In genomic region chr20:2734899-2735298, GRCh38 we compare ENCODE assay signal across 11 cellular contexts. TPM values are rescaled to one million over a fixed set of nuclear protein-coding genes. Genes with fewer than 3 reads are reported as not detected.
"Had no signal": no experiment of that assay in that cellular context is flagged by ENCODE, and none has a peak within 500 bp of the region (broad histone marks: within the 10 kb centered on the region; RNA-seq: fewer than 3 reads in every experiment).

No MANE protein-coding gene starts in this region.

- H2AFZ ChIP-seq: GM23248, GM23338 had no signal

- H3K36me3 ChIP-seq: HAP-1 had no signal

- H3K4me1 ChIP-seq: HAP-1 had no signal

- FAIRE-seq: H1, H54 had no signal

- H3K4me2 ChIP-seq: GM23338 had no signal

- H3K9ac ChIP-seq: GM23248 had no signal

- H3K27ac ChIP-seq: GM23248 had no signal

- DNase-seq: GM23248, GOT3, H7, H9, HCEC 1CT, HFFc6 had no signal

- H3K4me3 ChIP-seq: GM23248, GM23338, HAP-1 had no signal

- ATAC-seq: GM23338, HCT116 had no signal

RNA-seq across cellular contexts. Expression of gene EBF4, which starts 42.3 kb away (rescaled TPM):
- total RNA-seq: GM23248 had no signal
